9 cellular contexts compared by ENCODE assay signal in genomic region chr17:74446551-74447500, GRCh38. TPM values are rescaled to one million over a fixed set of nuclear protein-coding genes. Genes with fewer than 3 reads are reported as not detected.
DNase-seq lines count a peak whose midpoint lies in the region; ATAC-seq and TF ChIP-seq lines count a peak whose summit lies in the region.
"Had no signal": no experiment of that assay in that cellular context is flagged by ENCODE, and none has a peak within 500 bp of the region (broad histone marks: within the 10 kb centered on the region; RNA-seq: fewer than 3 reads in every experiment).

No MANE protein-coding gene starts in this region.

- H3K4me1 ChIP-seq in gastroesophageal sphincter (peaks cover 0 to 66% (median 27%) of the 10 kb centered on the region in 3 donors), spleen (peaks cover 27 to 72% (median 55%) of the 10 kb centered on the region in 6 donors)

- ATAC-seq in GM18511 (IDR thresholded peaks at IDR 0.05; ENCODE audit: unreplicated experiment) (peak; percentile 66), HG03565 (IDR thresholded peaks at IDR 0.05; ENCODE audit: unreplicated experiment) (peak; percentile 30), gastroesophageal sphincter (peak; percentile 9), GM21423 (IDR thresholded peaks at IDR 0.05; ENCODE audit: unreplicated experiment) (no peak)

- no peak for TF ChIP-seq EP300 in gastroesophageal sphincter (IDR thresholded peaks at IDR 0.05)

- no peaks in the 10 kb centered on the region for H3K9me3 ChIP-seq in gastroesophageal sphincter
- no peaks in the 10 kb centered on the region for H3K9me3 ChIP-seq in spleen

- H3K27ac ChIP-seq in gastroesophageal sphincter (peak overlapping the region in 3 of 4 donors; percentile 56 to 72 (median 64)), spleen (peak overlapping the region; percentile 6 to 92 (median 90))

- DNase-seq in spleen = peak; percentile 86
- no peak for DNase-seq in activated gamma-delta T cell (lab: John Stamatoyannopoulos, UW)
- no peak for DNase-seq in posterior vena cava (ENCODE audit: low spot score)
- DNase-seq in EL = no peak
- DNase-seq: NCI-H1694 treated with DMSO at 0.1 percent for 48 hours had no signal

- H3K36me3 ChIP-seq in gastroesophageal sphincter = peaks cover 0 to 12% of the 10 kb centered on the region in 2 donors
- peaks cover 0 to 11% (median 0%) of the 10 kb centered on the region in 6 donors for H3K36me3 ChIP-seq in spleen

- H3K27me3 ChIP-seq in gastroesophageal sphincter (no peaks in the 10 kb centered on the region), spleen (replicated peaks in 1 of 7) (no peaks in the 10 kb centered on the region)

- no peak for TF ChIP-seq CTCF in gastroesophageal sphincter (IDR thresholded peaks at IDR 0.05)
- peak in 1 of 11 experiments; percentile 13 for TF ChIP-seq CTCF in spleen (IDR thresholded peaks at IDR 0.05 in 8 of 11, conservative IDR thresholded peaks at IDR 0.05 in 3 of 11)

- 53 to 88% methylated on average over 6 of the region's 31 CpGs for WGBS in gastroesophageal sphincter (ENCODE audit: low coverage in 1 of 2), 2 donors
- WGBS in spleen, 5 donors = 19 to 35% (median 30%) methylated on average over 25 to 31 of the region's 31 CpGs

- no peak for TF ChIP-seq POLR2A in gastroesophageal sphincter (IDR thresholded peaks at IDR 0.05)
- TF ChIP-seq POLR2A in spleen (IDR thresholded peaks at IDR 0.05) = no peak

- H3K4me3 ChIP-seq in gastroesophageal sphincter (no peak overlapping the region), spleen (peak overlapping the region in 2 of 8 donors; percentile 6 to 19)

- intact Hi-C loops in spleen (cut with DNase I; ENCODE audit: low total_unique reads) = no loop called here
- intact Hi-C loops in posterior vena cava (cut with DNase I) = no loop called here

RNA-seq across cellular contexts. Expression of gene GPRC5C, which starts 14.9 kb away (rescaled TPM):
- total RNA-seq in gastroesophageal sphincter (10 to 100 TPM; 11.3 to 27.2 (median 14.3) TPM), spleen (10 to 100 TPM; 24.1 to 70.0 (median 36.6) TPM), posterior vena cava (10 to 100 TPM in 1 of 2 donors, 1 to 10 TPM in 1; 7.3 to 12.9 TPM)
- 10 to 100 TPM; 11.0 to 19.7 (median 18.9) TPM for polyA plus RNA-seq in spleen

RNA-seq across cellular contexts. Expression of gene CD300A, which starts 19.6 kb away (rescaled TPM):
- total RNA-seq in gastroesophageal sphincter (1 to 10 TPM; 2.0 to 5.8 (median 3.1) TPM), spleen (100 to 1,000 TPM in 6 of 7 donors, 10 to 100 TPM in 1; 95.6 to 142 (median 111) TPM), posterior vena cava (1 to 10 TPM; 5.9 to 8.5 TPM)
- 10 to 100 TPM; 34.2 to 93.3 (median 76.1) TPM for polyA plus RNA-seq in spleen

Comparison
In these comparisons a context has a peak if more than half of its experiments do, and no peak if none do; other contexts are left out.
1. RNA of gene CD300A, which starts 19.6 kb away (total RNA-seq): 95.6 to 142 TPM in spleen; 5.9 to 8.5 TPM in posterior vena cava and 2.0 to 5.8 TPM in gastroesophageal sphincter; every median in the first group is over 10 times any median in the second.